Comparison of ENCODE assay signal across 12 cellular contexts in genomic region chr16:70455910-70456309, GRCh38. TPM values are rescaled to one million over a fixed set of nuclear protein-coding genes. Genes with fewer than 3 reads are reported as not detected.
A peak's percentile ranks its signal among the peaks of the same experiment; 100 is the strongest.
DNase-seq lines count a peak whose midpoint lies in the region; ATAC-seq and TF ChIP-seq lines count a peak whose summit lies in the region.
"Had no signal": no experiment of that assay in that cellular context is flagged by ENCODE, and none has a peak within 500 bp of the region (broad histone marks: within the 10 kb centered on the region; RNA-seq: fewer than 3 reads in every experiment).

No MANE protein-coding gene starts in this region.

- no peak overlapping the region for H3K27ac Mint-ChIP-seq in T-helper 1 cell treated with Interleukin-12 subunit alpha and Interleukin-12 subunit beta and Interleukin-4 antibody, amounts not matched to agents 30 μg/mL and 1 μg/mL, for 36 hours
- H3K27ac Mint-ChIP-seq in activated CD8-positive, alpha-beta T cell treated with anti-CD3 and anti-CD28 coated beads for 36 hours: no peak overlapping the region
- peak overlapping the region in 2 of 6 donors; percentile 0 to 62 for H3K27ac Mint-ChIP-seq in immature natural killer cell

- TF ChIP-seq CTCF in DND-41 (IDR thresholded peaks at IDR 0.05; ENCODE audit: borderline replicate concordance, extremely low read depth, low read length, poor library complexity, severe bottlenecking): peak; percentile 12
- no peak for TF ChIP-seq CTCF in activated CD8-positive, alpha-beta T cell treated with anti-CD3 and anti-CD28 coated beads for 36 hours (IDR thresholded peaks at IDR 0.05)

- POLR2A ChIA-PET in activated CD8-positive, alpha-beta T cell treated with anti-CD3 and anti-CD28 coated beads for 36 hours (lab: Charles Lee): interaction anchor here (0.7 to 1.3 kb wide), 4 partner anchors 27 to 76 kb away, joined by 3 to 6 read pairs (median 4); no protein-coding TSS in a partner anchor

- H3K4me3 Mint-ChIP-seq in T-helper 1 cell treated with Interleukin-12 subunit alpha and Interleukin-12 subunit beta and Interleukin-4 antibody, amounts not matched to agents 30 μg/mL and 1 μg/mL, for 36 hours: peak overlapping the region; percentile 17
- H3K4me3 Mint-ChIP-seq in activated CD8-positive, alpha-beta T cell treated with anti-CD3 and anti-CD28 coated beads for 36 hours: peak overlapping the region; percentile 86
- peak overlapping the region in 4 of 5 donors; percentile 54 to 92 (median 74) for H3K4me3 Mint-ChIP-seq in immature natural killer cell

- DNase-seq in T-helper 1 cell: no peak
- no peak for DNase-seq in DND-41
- no peak for DNase-seq in activated CD8-positive, alpha-beta T cell treated with anti-CD3 and anti-CD28 coated beads for 36 hours
- DNase-seq in immature natural killer cell: no peak
- no peak for DNase-seq in NOMO-1 treated with dmso at 0.1 percent for 144 hours (lab: John Stamatoyannopoulos, UW; ENCODE audit: unreplicated experiment)
- DNase-seq in glomerular visceral epithelial cell (ENCODE audit: extremely low spot score): no peak
- DNase-seq: activated CD8-positive, alpha-beta memory T cell treated with anti-CD3 and anti-CD28 coated beads, Interleukin-2, amount 10 ng/mL, durations not matched to agents 7 days and 5 days; adrenal gland; KG1 had no signal

- no peak overlapping the region for H3K4me3 ChIP-seq in DND-41 (ENCODE audit: low read depth in 1 of 2, low read length in 2 of 2)

- no peak overlapping the region for H2AFZ ChIP-seq in DND-41 (ENCODE audit: low read depth, low read length)

- intact Hi-C loops in activated CD8-positive, alpha-beta T cell treated with anti-CD3 and anti-CD28 coated beads for 36 hours (cut with micrococcal nuclease): no loop called here

- H3K79me2 ChIP-seq in DND-41 (ENCODE audit: insufficient read depth, low read length): peaks cover 8% of the 10 kb centered on the region

- no peaks in the 10 kb centered on the region for H3K36me3 Mint-ChIP-seq in T-helper 1 cell treated with Interleukin-12 subunit alpha and Interleukin-12 subunit beta and Interleukin-4 antibody, amounts not matched to agents 30 μg/mL and 1 μg/mL, for 36 hours (ENCODE audit: low read depth)
- H3K36me3 Mint-ChIP-seq in activated CD8-positive, alpha-beta T cell treated with anti-CD3 and anti-CD28 coated beads for 36 hours (ENCODE audit: low read depth): peaks cover 1% of the 10 kb centered on the region
- H3K36me3 Mint-ChIP-seq in immature natural killer cell: no peaks in the 10 kb centered on the region
- H3K36me3 Mint-ChIP-seq: activated CD8-positive, alpha-beta memory T cell treated with anti-CD3 and anti-CD28 coated beads, Interleukin-2, amount 10 ng/mL, durations not matched to agents 7 days and 5 days had no signal

- no peaks in the 10 kb centered on the region for H3K9me3 ChIP-seq in DND-41 (ENCODE audit: insufficient read depth, low read length, severe bottlenecking)
- H3K9me3 ChIP-seq: adrenal gland, suprapubic skin had no signal

- H3K36me3 ChIP-seq in DND-41 (ENCODE audit: insufficient read depth, low read length): no peaks in the 10 kb centered on the region; the same call in 1 of the 2 replicates
- H3K36me3 ChIP-seq: adrenal gland, suprapubic skin had no signal

- peak overlapping the region; percentile 93 for H3K4me2 ChIP-seq in DND-41 (ENCODE audit: insufficient read depth, low read length)

- CTCF ChIA-PET in activated CD8-positive, alpha-beta T cell treated with anti-CD3 and anti-CD28 coated beads for 36 hours (lab: Charles Lee): interaction anchor here (0.7 to 1.0 kb wide), 2 partner anchors 30 to 74 kb away, joined by 3 to 4 read pairs; no protein-coding TSS in a partner anchor

- no peak overlapping the region for H3K27ac ChIP-seq in DND-41 (ENCODE audit: low read length)
- H3K27ac ChIP-seq: adrenal gland, suprapubic skin had no signal

- no peak overlapping the region for H3K9ac ChIP-seq in DND-41 (ENCODE audit: low read depth, low read length)

- H3K4me1 ChIP-seq in DND-41 (ENCODE audit: insufficient read depth, low read length): peaks cover 24% of the 10 kb centered on the region

- ATAC-seq in DND-41 (ENCODE audit: insufficient read depth, low read depth): no peak
- ATAC-seq in activated CD8-positive, alpha-beta T cell treated with anti-CD3 and anti-CD28 coated beads for 36 hours: no peak
- ATAC-seq in GM21737 (IDR thresholded peaks at IDR 0.05; ENCODE audit: unreplicated experiment): no peak
- ATAC-seq: activated CD8-positive, alpha-beta memory T cell treated with anti-CD3 and anti-CD28 coated beads, Interleukin-2, amount 10 ng/mL, durations not matched to agents 7 days and 5 days had no signal

- H3K4me1 Mint-ChIP-seq in T-helper 1 cell treated with Interleukin-12 subunit alpha and Interleukin-12 subunit beta and Interleukin-4 antibody, amounts not matched to agents 30 μg/mL and 1 μg/mL, for 36 hours (ENCODE audit: low read depth): peaks cover 14% of the 10 kb centered on the region
- H3K4me1 Mint-ChIP-seq in activated CD8-positive, alpha-beta T cell treated with anti-CD3 and anti-CD28 coated beads for 36 hours (ENCODE audit: low read depth): peaks cover 20% of the 10 kb centered on the region
- H3K4me1 Mint-ChIP-seq in immature natural killer cell: peaks cover 14 to 15% of the 10 kb centered on the region in 2 donors

- H3K9me3 Mint-ChIP-seq in T-helper 1 cell treated with Interleukin-12 subunit alpha and Interleukin-12 subunit beta and Interleukin-4 antibody, amounts not matched to agents 30 μg/mL and 1 μg/mL, for 36 hours: no peaks in the 10 kb centered on the region
- H3K9me3 Mint-ChIP-seq in activated CD8-positive, alpha-beta T cell treated with anti-CD3 and anti-CD28 coated beads for 36 hours: no peaks in the 10 kb centered on the region
- no peaks in the 10 kb centered on the region for H3K9me3 Mint-ChIP-seq in immature natural killer cell

- no peaks in the 10 kb centered on the region for H3K27me3 Mint-ChIP-seq in T-helper 1 cell treated with Interleukin-12 subunit alpha and Interleukin-12 subunit beta and Interleukin-4 antibody, amounts not matched to agents 30 μg/mL and 1 μg/mL, for 36 hours (ENCODE audit: low read depth)
- no peaks in the 10 kb centered on the region for H3K27me3 Mint-ChIP-seq in activated CD8-positive, alpha-beta T cell treated with anti-CD3 and anti-CD28 coated beads for 36 hours
- H3K27me3 Mint-ChIP-seq in immature natural killer cell (ENCODE audit: low read depth in 3 of 3): peaks cover 0 to 3% (median 2%) of the 10 kb centered on the region in 3 donors
- H3K27me3 Mint-ChIP-seq: activated CD8-positive, alpha-beta memory T cell treated with anti-CD3 and anti-CD28 coated beads, Interleukin-2, amount 10 ng/mL, durations not matched to agents 7 days and 5 days had no signal

- H4K20me1 ChIP-seq in DND-41 (ENCODE audit: insufficient read depth, low read length): no peaks in the 10 kb centered on the region

- no peaks in the 10 kb centered on the region for H3K27me3 ChIP-seq in DND-41 (ENCODE audit: insufficient read depth, low read length, poor library complexity)
- H3K27me3 ChIP-seq: adrenal gland, suprapubic skin had no signal

RNA-seq across cellular contexts. Expression of gene FCSK, which starts 1.5 kb away (rescaled TPM):
- total RNA-seq in activated CD8-positive, alpha-beta T cell treated with anti-CD3 and anti-CD28 coated beads for 36 hours: 10 to 100 TPM; 11.0 to 11.1 TPM
- polyA plus RNA-seq in immature natural killer cell: 10 to 100 TPM in 2 of 3 donors, 1 to 10 TPM in 1; 6.7 to 11.9 (median 10.5) TPM

RNA-seq across cellular contexts. Expression of gene ST3GAL2, which starts 17.0 kb away (rescaled TPM):
- total RNA-seq in activated CD8-positive, alpha-beta T cell treated with anti-CD3 and anti-CD28 coated beads for 36 hours: 10 to 100 TPM; 13.2 to 19.0 TPM
- 10 to 100 TPM; 11.1 to 20.7 (median 17.4) TPM for polyA plus RNA-seq in immature natural killer cell

Comparison
In these comparisons a context has a peak if more than half of its experiments do, and no peak if none do; other contexts are left out.
1. H3K4me3 Mint-ChIP-seq: peak in every context shown above with its lines; median percentile 86 in activated CD8-positive, alpha-beta T cell treated with anti-CD3 and anti-CD28 coated beads for 36 hours; 74 in immature natural killer cell; 17 in T-helper 1 cell treated with Interleukin-12 subunit alpha and Interleukin-12 subunit beta and Interleukin-4 antibody, amounts not matched to agents 30 μg/mL and 1 μg/mL, for 36 hours.